1 cellular context compared by ENCODE assay signal in the genomic region with DNA sequence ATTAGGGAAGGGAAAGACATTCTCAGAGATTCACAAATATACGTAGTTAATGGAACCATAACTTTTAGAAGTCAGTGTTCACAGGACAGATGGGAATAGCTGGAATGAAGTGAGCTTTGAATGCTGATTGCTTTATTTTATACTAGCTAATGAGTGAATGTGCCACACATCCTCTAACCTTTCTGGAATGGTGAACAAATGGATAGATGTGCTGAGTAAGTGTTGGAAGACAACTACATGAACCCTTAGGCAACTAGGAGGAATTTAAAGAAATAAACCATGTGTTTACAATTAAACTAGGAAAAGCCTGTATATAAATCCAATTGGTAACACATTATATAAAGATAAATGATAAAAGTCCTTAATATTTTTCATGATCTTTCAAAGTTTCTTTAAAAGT.
TF ChIP-seq lines count a peak whose summit lies in the region.

No MANE protein-coding gene starts in this region.

TF ChIP-seq in GM23338, 12 proteins besides CTCF, POLR2A, EP300 and RAD21 (continued from another document):
- TF ChIP-seq, protein P1, sequence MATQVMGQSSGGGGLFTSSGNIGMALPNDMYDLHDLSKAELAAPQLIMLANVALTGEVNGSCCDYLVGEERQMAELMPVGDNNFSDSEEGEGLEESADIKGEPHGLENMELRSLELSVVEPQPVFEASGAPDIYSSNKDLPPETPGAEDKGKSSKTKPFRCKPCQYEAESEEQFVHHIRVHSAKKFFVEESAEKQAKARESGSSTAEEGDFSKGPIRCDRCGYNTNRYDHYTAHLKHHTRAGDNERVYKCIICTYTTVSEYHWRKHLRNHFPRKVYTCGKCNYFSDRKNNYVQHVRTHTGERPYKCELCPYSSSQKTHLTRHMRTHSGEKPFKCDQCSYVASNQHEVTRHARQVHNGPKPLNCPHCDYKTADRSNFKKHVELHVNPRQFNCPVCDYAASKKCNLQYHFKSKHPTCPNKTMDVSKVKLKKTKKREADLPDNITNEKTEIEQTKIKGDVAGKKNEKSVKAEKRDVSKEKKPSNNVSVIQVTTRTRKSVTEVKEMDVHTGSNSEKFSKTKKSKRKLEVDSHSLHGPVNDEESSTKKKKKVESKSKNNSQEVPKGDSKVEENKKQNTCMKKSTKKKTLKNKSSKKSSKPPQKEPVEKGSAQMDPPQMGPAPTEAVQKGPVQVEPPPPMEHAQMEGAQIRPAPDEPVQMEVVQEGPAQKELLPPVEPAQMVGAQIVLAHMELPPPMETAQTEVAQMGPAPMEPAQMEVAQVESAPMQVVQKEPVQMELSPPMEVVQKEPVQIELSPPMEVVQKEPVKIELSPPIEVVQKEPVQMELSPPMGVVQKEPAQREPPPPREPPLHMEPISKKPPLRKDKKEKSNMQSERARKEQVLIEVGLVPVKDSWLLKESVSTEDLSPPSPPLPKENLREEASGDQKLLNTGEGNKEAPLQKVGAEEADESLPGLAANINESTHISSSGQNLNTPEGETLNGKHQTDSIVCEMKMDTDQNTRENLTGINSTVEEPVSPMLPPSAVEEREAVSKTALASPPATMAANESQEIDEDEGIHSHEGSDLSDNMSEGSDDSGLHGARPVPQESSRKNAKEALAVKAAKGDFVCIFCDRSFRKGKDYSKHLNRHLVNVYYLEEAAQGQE (IDR thresholded peaks at IDR 0.05; ENCODE audit: unreplicated experiment): no peak
- no peak for TF ChIP-seq EZH2 (IDR thresholded peaks at IDR 0.05; ENCODE audit: low read depth, unreplicated experiment)
- TF ChIP-seq NANOG (IDR thresholded peaks at IDR 0.05; ENCODE audit: borderline replicate concordance): no peak
- TF ChIP-seq, protein P2, sequence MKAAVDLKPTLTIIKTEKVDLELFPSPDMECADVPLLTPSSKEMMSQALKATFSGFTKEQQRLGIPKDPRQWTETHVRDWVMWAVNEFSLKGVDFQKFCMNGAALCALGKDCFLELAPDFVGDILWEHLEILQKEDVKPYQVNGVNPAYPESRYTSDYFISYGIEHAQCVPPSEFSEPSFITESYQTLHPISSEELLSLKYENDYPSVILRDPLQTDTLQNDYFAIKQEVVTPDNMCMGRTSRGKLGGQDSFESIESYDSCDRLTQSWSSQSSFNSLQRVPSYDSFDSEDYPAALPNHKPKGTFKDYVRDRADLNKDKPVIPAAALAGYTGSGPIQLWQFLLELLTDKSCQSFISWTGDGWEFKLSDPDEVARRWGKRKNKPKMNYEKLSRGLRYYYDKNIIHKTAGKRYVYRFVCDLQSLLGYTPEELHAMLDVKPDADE (IDR thresholded peaks at IDR 0.05): no peak
- TF ChIP-seq ZNF114 (CRISPR knock-in tag; IDR thresholded peaks at IDR 0.05): no peak
- no peak for TF ChIP-seq CREB1 (CRISPR knock-in tag; IDR thresholded peaks at IDR 0.05; ENCODE audit: low read depth)
